ENCODE assay signal across 1 cellular context in the genomic region with DNA sequence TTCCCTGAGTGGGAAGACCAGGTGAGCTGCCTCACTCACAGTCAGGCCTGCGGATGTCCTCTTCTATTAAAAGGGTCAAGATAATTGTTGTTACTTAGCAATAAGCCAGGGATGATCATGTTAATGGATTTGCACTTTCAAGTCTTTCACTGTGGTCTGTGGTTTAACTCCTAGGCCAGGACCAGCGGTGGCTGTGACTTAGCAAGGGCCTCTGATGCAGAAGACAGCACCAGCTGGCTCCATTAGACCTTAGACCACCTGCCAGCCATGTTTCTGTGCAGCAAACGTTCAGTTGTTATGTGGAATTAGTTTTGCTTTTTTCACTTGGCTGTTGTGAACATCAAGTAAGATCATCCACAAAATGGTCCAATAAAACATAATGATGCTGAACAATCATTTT.
TF ChIP-seq lines count a peak whose summit lies in the region.

No MANE protein-coding gene starts in this region.

TF ChIP-seq in SK-N-SH, 30 proteins besides CTCF, POLR2A, EP300 and RAD21 (continued from another document):
- TF ChIP-seq, protein P1, sequence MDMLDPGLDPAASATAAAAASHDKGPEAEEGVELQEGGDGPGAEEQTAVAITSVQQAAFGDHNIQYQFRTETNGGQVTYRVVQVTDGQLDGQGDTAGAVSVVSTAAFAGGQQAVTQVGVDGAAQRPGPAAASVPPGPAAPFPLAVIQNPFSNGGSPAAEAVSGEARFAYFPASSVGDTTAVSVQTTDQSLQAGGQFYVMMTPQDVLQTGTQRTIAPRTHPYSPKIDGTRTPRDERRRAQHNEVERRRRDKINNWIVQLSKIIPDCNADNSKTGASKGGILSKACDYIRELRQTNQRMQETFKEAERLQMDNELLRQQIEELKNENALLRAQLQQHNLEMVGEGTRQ (IDR thresholded peaks at IDR 0.05; ENCODE audit: borderline replicate concordance, low read depth, low read length), result no peak
